9 cellular contexts compared by ENCODE assay signal in the genomic region with DNA sequence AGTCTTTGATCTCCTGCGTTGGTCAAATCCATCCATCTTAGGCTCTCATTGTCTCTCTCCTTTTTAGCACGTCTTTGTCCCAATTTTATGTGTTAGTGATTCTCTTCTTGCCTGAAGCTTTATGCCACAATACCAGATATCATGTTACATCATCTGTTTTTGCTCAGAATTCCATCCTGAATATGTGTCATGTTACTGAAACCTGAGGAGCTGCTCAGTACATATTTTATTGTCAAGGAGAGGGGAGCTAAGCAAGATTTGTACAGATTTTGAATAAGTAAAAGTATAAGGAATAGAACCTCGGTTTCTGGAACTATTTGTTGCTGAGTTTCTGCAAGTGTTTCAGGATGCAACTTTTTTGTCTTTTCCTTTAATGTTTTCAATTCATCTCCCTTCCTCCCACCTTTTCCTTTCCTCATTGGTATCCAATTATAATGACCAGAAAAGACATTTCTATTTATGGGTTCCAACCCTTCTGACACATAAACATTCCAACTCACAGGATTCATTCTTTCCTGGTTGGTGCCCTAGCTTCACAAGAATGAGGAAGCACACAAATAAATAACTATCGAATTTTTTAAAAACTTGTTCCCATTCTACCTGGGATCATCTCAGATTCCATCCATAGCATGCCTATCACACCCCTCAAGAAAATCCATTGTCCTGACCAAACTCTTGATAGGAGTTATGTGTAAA.
DNase-seq lines count a peak whose midpoint lies in the region; ATAC-seq and TF ChIP-seq lines count a peak whose summit lies in the region.
"Had no signal": no experiment of that assay in that cellular context is flagged by ENCODE, and none has a peak within 500 bp of the region (broad histone marks: within the 10 kb centered on the region; RNA-seq: fewer than 3 reads in every experiment).

No MANE protein-coding gene starts in this region.

- H3K4me1 ChIP-seq in parathyroid adenoma: no peaks in the 10 kb centered on the region

- no peak overlapping the region for H2AFZ ChIP-seq in parathyroid adenoma

- no peaks in the 10 kb centered on the region for H3K4me1 Mint-ChIP-seq in immature natural killer cell

- no peak overlapping the region for H3K4me3 Mint-ChIP-seq in immature natural killer cell

- H3K79me2 ChIP-seq in parathyroid adenoma: no peaks in the 10 kb centered on the region

- H3K9me3 Mint-ChIP-seq in immature natural killer cell: peaks cover 0 to 5% (median 1%) of the 10 kb centered on the region in 6 donors

- in situ Hi-C loops in G401 (cut with HindIII; ENCODE audit: low sequenced_read_pairs): no loop called here

- TF ChIP-seq CTCF in dorsolateral prefrontal cortex (IDR thresholded peaks at IDR 0.05 in 54 of 56, conservative IDR thresholded peaks at IDR 0.05 in 2 of 56; ENCODE audit: low read depth in 1 of 56, partially characterized antibody in 56 of 56) (no peak), parathyroid adenoma (IDR thresholded peaks at IDR 0.05) (no peak)

- H3K27ac ChIP-seq in dorsolateral prefrontal cortex (peak overlapping the region in 53 of 59 donors; percentile 0 to 87 (median 58)), parathyroid adenoma (peak overlapping the region; percentile 15)

- H3K36me3 Mint-ChIP-seq in immature natural killer cell: peaks cover 0 to 3% (median 0%) of the 10 kb centered on the region in 3 donors

- H3K4me2 ChIP-seq in parathyroid adenoma (ENCODE audit: low read length): no peak overlapping the region

- H3K27me3 ChIP-seq in dorsolateral prefrontal cortex (no peaks in the 10 kb centered on the region), parathyroid adenoma (ENCODE audit: control insufficient read depth, insufficient read depth, low read length) (no peaks in the 10 kb centered on the region)

- H3K4me3 ChIP-seq in dorsolateral prefrontal cortex: no peak overlapping the region
- H3K4me3 ChIP-seq in parathyroid adenoma (ENCODE audit: low read depth, low read length): no peak overlapping the region

- peaks cover 2% of the 10 kb centered on the region for H3K9me3 ChIP-seq in parathyroid adenoma (ENCODE audit: control insufficient read depth, low read length)

- no peak for ATAC-seq in GM19324 (IDR thresholded peaks at IDR 0.05; ENCODE audit: low FRiP score, unreplicated experiment)

- intact Hi-C loops in dorsolateral prefrontal cortex (cut with DNase I): no loop called here

- H3K36me3 ChIP-seq in parathyroid adenoma (ENCODE audit: control insufficient read depth, insufficient read depth, low read length): no peaks in the 10 kb centered on the region

- H3K9ac ChIP-seq in parathyroid adenoma: no peak overlapping the region

- H3K27me3 Mint-ChIP-seq in immature natural killer cell (ENCODE audit: low read depth in 3 of 3): peaks cover 0 to 4% (median 0%) of the 10 kb centered on the region in 3 donors

- DNase-seq in GM04503 (ENCODE audit: low read depth) (peak; percentile 85), NCI-H226 (peak; percentile 88), dorsolateral prefrontal cortex (no peak), G401 (ENCODE audit: low spot score) (no peak), immature natural killer cell (no peak)
- no peak for DNase-seq in stimulated activated CD4-positive, alpha-beta T cell treated with anti-CD3 and anti-CD28 coated beads, Interleukin-2, amount 100 ng/mL, for 48 hours
- DNase-seq: NCI-H1694 had no signal

- no peak overlapping the region for H3K27ac Mint-ChIP-seq in immature natural killer cell

Comparison
In these comparisons a context has a peak if more than half of its experiments do, and no peak if none do; other contexts are left out.
1. DNase-seq: peak in GM04503 (single experiment) and NCI-H226 (single experiment); none in dorsolateral prefrontal cortex (0 of 10), stimulated activated CD4-positive, alpha-beta T cell treated with anti-CD3 and anti-CD28 coated beads, Interleukin-2, amount 100 ng/mL, for 48 hours (0 of 2), G401 (single experiment) and immature natural killer cell (0 of 3).